30 cellular contexts compared by ENCODE assay signal in genomic region chr5:75330404-75330803, GRCh38.
"Had no signal": no experiment of that assay in that cellular context is flagged by ENCODE, and none has a peak within 500 bp of the region (broad histone marks: within the 10 kb centered on the region; RNA-seq: fewer than 3 reads in every experiment).

No MANE protein-coding gene starts in this region.

- H3K27me3 ChIP-seq: neural progenitor cell, ovary, spleen, stomach, thyroid gland, tibial nerve, upper lobe of left lung, vagina had no signal

- H3K27ac Mint-ChIP-seq: natural killer cell; nephron; neural progenitor cell; progenitor cell of endocrine pancreas; stimulated activated naive B cell treated with anti-CD40 and anti-IgM and Interleukin-4, amounts not matched to agents 10 μg/mL and 1 μg/mL and 100 μg/mL, for 72 hours; stimulated activated naive CD8-positive, alpha-beta T cell treated with anti-CD3 and anti-CD28 coated beads, Interleukin-15, Interleukin-2, amounts not matched to agents 100 ng/mL and 50 ng/mL, for 24 hours had no signal

- ATAC-seq: naive thymus-derived CD4-positive, alpha-beta T cell; natural killer cell; psoas muscle; right cardiac atrium; sciatic nerve; stimulated activated naive B cell treated with anti-CD40 and anti-IgM and Interleukin-4, amounts not matched to agents 10 μg/mL and 1 μg/mL and 100 μg/mL, for 72 hours had no signal

- H2AFZ ChIP-seq: neural progenitor cell, parathyroid adenoma had no signal

- H3K4me1 Mint-ChIP-seq: natural killer cell; nephron; neural progenitor cell; stimulated activated naive B cell treated with anti-CD40 and anti-IgM and Interleukin-4, amounts not matched to agents 10 μg/mL and 1 μg/mL and 100 μg/mL, for 72 hours had no signal

- H3K4me2 ChIP-seq: neural progenitor cell, smooth muscle cell had no signal

- H3K27ac ChIP-seq: neural progenitor cell, ovary, parathyroid adenoma, psoas muscle, skin epidermis, spleen, stomach, thoracic aorta, thyroid gland, tibial nerve, upper lobe of left lung, vagina had no signal

- H3K27me3 Mint-ChIP-seq: naive thymus-derived CD4-positive, alpha-beta T cell; progenitor cell of endocrine pancreas; stimulated activated naive CD8-positive, alpha-beta T cell treated with anti-CD3 and anti-CD28 coated beads, Interleukin-15, Interleukin-2, amounts not matched to agents 100 ng/mL and 50 ng/mL, for 24 hours had no signal

- H3K9me3 Mint-ChIP-seq: naive thymus-derived CD4-positive, alpha-beta T cell; natural killer cell; nephron; stimulated activated naive CD8-positive, alpha-beta T cell treated with anti-CD3 and anti-CD28 coated beads, Interleukin-15, Interleukin-2, amounts not matched to agents 100 ng/mL and 50 ng/mL, for 24 hours had no signal

- H3K9me3 ChIP-seq: ovary, psoas muscle, spleen, stomach, thoracic aorta, thyroid gland, tibial nerve, upper lobe of left lung, vagina had no signal

- H3K4me1 ChIP-seq: neural progenitor cell, parathyroid adenoma, psoas muscle, thyroid gland, tibial nerve, upper lobe of left lung, vagina had no signal

- H3K79me2 ChIP-seq: parathyroid adenoma had no signal

- H3K4me3 ChIP-seq: neural progenitor cell, ovary, psoas muscle, skin epidermis, smooth muscle cell, spleen, stomach, thoracic aorta, thyroid gland, tibial nerve, upper lobe of left lung, vagina had no signal

- H3K36me3 ChIP-seq: neural progenitor cell, ovary, spleen, stomach, thoracic aorta, thyroid gland, tibial nerve, upper lobe of left lung, vagina had no signal

- H3K9ac ChIP-seq: neural progenitor cell, parathyroid adenoma had no signal

- H3K36me3 Mint-ChIP-seq: naive thymus-derived CD4-positive, alpha-beta T cell; natural killer cell; neural progenitor cell; stimulated activated naive B cell treated with anti-CD40 and anti-IgM and Interleukin-4, amounts not matched to agents 10 μg/mL and 1 μg/mL and 100 μg/mL, for 72 hours had no signal

- FAIRE-seq: urothelium cell line had no signal

- DNase-seq: naive thymus-derived CD4-positive, alpha-beta T cell; natural killer cell; occipital lobe; ovary; psoas muscle; right cardiac atrium; spleen; stimulated activated CD4-positive, alpha-beta T cell treated with anti-CD3 and anti-CD28 coated beads, Interleukin-12 subunit alpha, Interleukin-12 subunit beta, amount 100 ng/mL, for 4 hours; stimulated activated CD4-positive, alpha-beta T cell treated with anti-CD3 and anti-CD28 coated beads, Interleukin-1b, Interleukin-23, amount 100 ng/mL, for 48 hours; stimulated activated CD4-positive, alpha-beta T cell treated with anti-CD3 and anti-CD28 coated beads, Interleukin-4, amount 100 ng/mL, for 1 hour; stimulated activated CD4-positive, alpha-beta T cell treated with anti-CD3 and anti-CD28 coated beads, Interleukin-4, amount 100 ng/mL, for 4 hours; stimulated activated CD8-positive, alpha-beta memory T cell treated with anti-CD3 and anti-CD28 coated beads, Interleukin-4, amount 100 ng/mL, for 48 hours; stimulated activated naive B cell treated with anti-CD40 and anti-IgM and Interleukin-4, amounts not matched to agents 10 μg/mL and 1 μg/mL and 100 μg/mL, for 72 hours; stimulated activated naive CD4-positive, alpha-beta T cell treated with Interleukin-2 at 50 U/mL for 16 hours; stomach; thyroid gland; trophoblast cell; upper lobe of left lung had no signal

- H3K4me3 Mint-ChIP-seq: naive thymus-derived CD4-positive, alpha-beta T cell; natural killer cell; nephron; neural progenitor cell; stimulated activated naive B cell treated with anti-CD40 and anti-IgM and Interleukin-4, amounts not matched to agents 10 μg/mL and 1 μg/mL and 100 μg/mL, for 72 hours; stimulated activated naive CD8-positive, alpha-beta T cell treated with anti-CD3 and anti-CD28 coated beads, Interleukin-15, Interleukin-2, amounts not matched to agents 100 ng/mL and 50 ng/mL, for 24 hours had no signal
